ENCODE assay signal across 9 cellular contexts in genomic region chr5:136058031-136058971, GRCh38. TPM values are rescaled to one million over a fixed set of nuclear protein-coding genes. Genes with fewer than 3 reads are reported as not detected.
DNase-seq lines count a peak whose midpoint lies in the region; ATAC-seq and TF ChIP-seq lines count a peak whose summit lies in the region.
"Had no signal": no experiment of that assay in that cellular context is flagged by ENCODE, and none has a peak within 500 bp of the region (broad histone marks: within the 10 kb centered on the region; RNA-seq: fewer than 3 reads in every experiment).

No MANE protein-coding gene starts in this region.

- POLR2A ChIA-PET in PC-9 (lab: Charles Lee; ENCODE audit: unreplicated experiment) = no interaction called here

- DNase-seq in DMS 273 treated with DMSO at 0.1 percent for 48 hours (lab: John Stamatoyannopoulos, UW) = peak; percentile 45
- DNase-seq in PC-9 = peak in 1 of 2 experiments; percentile 72
- peak; percentile 94 for DNase-seq in fibroblast of gingiva (ENCODE audit: low read depth)
- DNase-seq in osteoblast (ENCODE audit: insufficient read length, low spot score, missing footprints) = peak; percentile 93
- DNase-seq in NCI-H1105 (lab: John Stamatoyannopoulos, UW) = no peak
- no peak for DNase-seq in dorsolateral prefrontal cortex
- DNase-seq in GM19238 (ENCODE audit: insufficient read length, low spot score) = no peak
- DNase-seq: activated CD4-positive, alpha-beta T cell treated with anti-CD3 and anti-CD28 coated beads, Interleukin-2, amount 50 U/mL, for 4 hours had no signal

- H3K79me2 ChIP-seq in PC-9 (ENCODE audit: low read depth) (no peaks in the 10 kb centered on the region), osteoblast (ENCODE audit: insufficient read depth, low read length) (no peaks in the 10 kb centered on the region)

- no TSS peak for BruUV-seq in PC-9 (replicated peaks; lab: Mats Ljungman, UMichigan)

- peaks cover 15% of the 10 kb centered on the region for H3K36me3 ChIP-seq in PC-9 (ENCODE audit: low read depth)
- peaks cover 87% of the 10 kb centered on the region for H3K36me3 ChIP-seq in osteoblast (ENCODE audit: insufficient read depth, low read length)

- H3K9me3 ChIP-seq in PC-9 (ENCODE audit: insufficient read depth, low read depth) (no peaks in the 10 kb centered on the region), osteoblast (ENCODE audit: low read depth, low read length) (no peaks in the 10 kb centered on the region)

- H3K4me2 ChIP-seq in PC-9 (peak overlapping the region; percentile 29), osteoblast (ENCODE audit: insufficient read depth, low read length) (peak overlapping the region; percentile 25)

- H3K27me3 ChIP-seq in PC-9 (ENCODE audit: insufficient read depth, low read depth) (no peaks in the 10 kb centered on the region), osteoblast (ENCODE audit: insufficient read depth, low read length) (no peaks in the 10 kb centered on the region), dorsolateral prefrontal cortex (peaks cover 0 to 10% (median 0%) of the 10 kb centered on the region in 45 donors)

- intact Hi-C loops in PC-9 (cut with micrococcal nuclease; ENCODE audit: unreplicated experiment) (no loop called here), dorsolateral prefrontal cortex (cut with DNase I) (no loop called here)

- CTCF ChIA-PET in PC-9 (lab: Charles Lee) = interaction anchor here (0.6 to 1.4 kb wide), 6 partner anchors 28 to 115 kb away, joined by 3 to 4 read pairs (median 4); no protein-coding TSS in a partner anchor

- peak; percentile 68 for TF ChIP-seq CTCF in PC-9 (conservative IDR thresholded peaks at IDR 0.05)
- peak; percentile 79 for TF ChIP-seq CTCF in osteoblast (IDR thresholded peaks at IDR 0.05; ENCODE audit: extremely low read depth, low read depth, low read length)
- TF ChIP-seq CTCF in dorsolateral prefrontal cortex (IDR thresholded peaks at IDR 0.05 in 54 of 56, conservative IDR thresholded peaks at IDR 0.05 in 2 of 56; ENCODE audit: low read depth in 1 of 56, partially characterized antibody in 56 of 56) = peak in 11 of 56 donors; percentile 6 to 26 (median 16)

- H3K9me2 ChIP-seq in PC-9 (ENCODE audit: insufficient read depth) = no peaks in the 10 kb centered on the region

- no peak overlapping the region for H2AFZ ChIP-seq in PC-9
- H2AFZ ChIP-seq in osteoblast (ENCODE audit: low read length) = no peak overlapping the region

- H3K4me1 ChIP-seq in PC-9 (replicated peaks; ENCODE audit: insufficient read depth) = peaks cover 37% of the 10 kb centered on the region
- peaks cover 66% of the 10 kb centered on the region for H3K4me1 ChIP-seq in osteoblast (ENCODE audit: insufficient read depth, low read length)

- peak overlapping the region; percentile 27 for H3K27ac ChIP-seq in PC-9
- H3K27ac ChIP-seq in osteoblast (ENCODE audit: low read depth, low read length) = peak overlapping the region; percentile 92
- H3K27ac ChIP-seq in dorsolateral prefrontal cortex = peak overlapping the region in 2 of 59 donors; percentile 29 to 40

- peaks cover 23% of the 10 kb centered on the region; the same call in 1 of the 2 replicates for H3F3A ChIP-seq in PC-9 (ENCODE audit: insufficient read depth, low read depth)

- H3K4me3 ChIP-seq in PC-9 (no peak overlapping the region), osteoblast (ENCODE audit: insufficient read depth, low read length) (no peak overlapping the region), dorsolateral prefrontal cortex (no peak overlapping the region)

- no peaks in the 10 kb centered on the region for H4K20me1 ChIP-seq in PC-9 (ENCODE audit: insufficient read depth)
- H4K20me1 ChIP-seq in osteoblast (ENCODE audit: insufficient read depth, low read length) = no peaks in the 10 kb centered on the region

- no peak for ATAC-seq in GM18909 (IDR thresholded peaks at IDR 0.05; ENCODE audit: poor library complexity, unreplicated experiment)

RNA-seq across cellular contexts. Expression of gene TGFBI, which starts 29.5 kb away (rescaled TPM):
- total RNA-seq in PC-9 (2021) = 430 and 437 TPM in 2 replicates
- total RNA-seq in osteoblast = 1,700 and 2,120 TPM in 2 replicates
- total RNA-seq in dorsolateral prefrontal cortex = 10 to 100 TPM in 24 of 120 experiments, 1 to 10 TPM in 96; 1.4 to 68.6 (median 6.2) TPM

Comparison
In these comparisons a context has a peak if more than half of its experiments do, and no peak if none do; other contexts are left out.
1. DNase-seq: peak in DMS 273 treated with DMSO at 0.1 percent for 48 hours (single experiment), fibroblast of gingiva (single experiment) and osteoblast (single experiment); none in NCI-H1105 (single experiment), dorsolateral prefrontal cortex (0 of 10) and GM19238 (single experiment).